In the genomic region with DNA sequence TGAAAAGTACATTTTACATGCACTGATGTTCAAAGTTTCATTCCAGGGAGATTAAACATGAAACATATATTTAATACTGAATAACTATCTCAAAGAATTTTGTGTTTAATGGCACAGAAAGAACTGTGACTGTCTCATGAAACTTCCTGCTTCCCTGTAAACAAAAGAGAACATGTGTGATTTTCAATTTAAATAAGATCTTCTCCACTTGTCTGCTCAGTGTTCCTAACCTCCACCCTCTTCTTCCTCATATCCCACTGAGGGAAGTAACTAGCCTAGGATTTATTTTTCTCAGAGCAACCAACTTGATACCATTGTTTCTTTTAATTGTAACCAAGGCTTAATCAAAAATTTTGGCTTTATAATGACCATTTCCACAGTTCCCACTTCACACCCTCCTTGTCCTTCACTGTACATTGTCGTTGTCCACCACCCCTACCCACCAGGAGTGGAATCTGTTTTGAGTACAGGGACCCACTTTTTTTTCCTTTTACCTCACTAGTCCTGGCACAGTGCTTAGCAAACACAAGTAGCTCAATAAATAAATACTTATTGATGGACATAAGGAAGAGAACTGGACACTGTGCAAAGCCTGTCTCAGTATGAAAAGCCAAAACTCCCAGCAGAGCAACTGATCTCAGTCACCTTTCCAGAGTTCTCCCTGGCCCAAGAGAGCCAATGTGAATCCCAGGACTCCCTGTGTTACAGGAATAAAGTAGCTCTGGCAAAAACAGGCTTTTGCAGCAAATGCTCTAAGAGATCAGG, we compare ENCODE assay signal across 23 cellular contexts. TPM values are rescaled to one million over a fixed set of nuclear protein-coding genes. Genes with fewer than 3 reads are reported as not detected.
DNase-seq lines count a peak whose midpoint lies in the region; ATAC-seq and TF ChIP-seq lines count a peak whose summit lies in the region.
"Had no signal": no experiment of that assay in that cellular context is flagged by ENCODE, and none has a peak within 500 bp of the region (broad histone marks: within the 10 kb centered on the region; RNA-seq: fewer than 3 reads in every experiment).

No MANE protein-coding gene starts in this region.

- H4K20me1 ChIP-seq in DND-41 (ENCODE audit: insufficient read depth, low read length): peaks cover 49% of the 10 kb centered on the region
- peaks cover 12% of the 10 kb centered on the region; the same call in 1 of the 2 replicates for H4K20me1 ChIP-seq in Karpas-422 (ENCODE audit: insufficient read depth, low read depth, low read length)

- no peak for ATAC-seq in activated CD8-positive, alpha-beta T cell treated with anti-CD3 and anti-CD28 coated beads for 36 hours
- ATAC-seq in activated CD8-positive, alpha-beta T cell treated with anti-CD3 and anti-CD28 coated beads, Interleukin-2, amount 10 ng/mL, durations not matched to agents 7 days and 5 days: no peak
- ATAC-seq in DND-41 (ENCODE audit: insufficient read depth, low read depth): no peak
- no peak for ATAC-seq in activated T-helper 17 cell treated with anti-CD3 and anti-CD28 coated beads, Interleukin-2, amount 50 U/mL, for 72 hours (replicated peaks)
- no peak for ATAC-seq in naive thymus-derived CD8-positive, alpha-beta T cell
- ATAC-seq: GM23338, Right ventricle myocardium inferior had no signal

- H2AFZ ChIP-seq in DND-41 (ENCODE audit: low read depth, low read length): no peak overlapping the region
- no peak overlapping the region for H2AFZ ChIP-seq in Karpas-422 (ENCODE audit: low read length)
- H2AFZ ChIP-seq: GM23338 had no signal

- DNase-seq in activated CD8-positive, alpha-beta T cell treated with anti-CD3 and anti-CD28 coated beads for 36 hours: no peak
- DNase-seq in activated CD8-positive, alpha-beta T cell treated with anti-CD3 and anti-CD28 coated beads, Interleukin-2, amount 10 ng/mL, durations not matched to agents 7 days and 5 days: no peak
- no peak for DNase-seq in DND-41
- no peak for DNase-seq in naive thymus-derived CD8-positive, alpha-beta T cell
- no peak for DNase-seq in OCI-M1 (lab: John Stamatoyannopoulos, UW)
- DNase-seq in Karpas-422: no peak
- no peak for DNase-seq in NCI-H1417 (lab: John Stamatoyannopoulos, UW)
- DNase-seq: activated CD4-positive, alpha-beta T cell treated with anti-CD3 and anti-CD28 coated beads, Interleukin-2, amount 50 U/mL, for 48 hours; DMS79 treated with DMSO at 0.1 percent for 48 hours; Kasumi-1; kidney glomerular epithelial cell; mesendoderm; NCI-H1105 treated with DMSO at 0.1 percent for 48 hours; NCI-H2171; NCI-H526; stimulated activated CD4-positive, alpha-beta T cell treated with anti-CD3 and anti-CD28 coated beads, Interleukin-4, amount 100 ng/mL, for 24 hours had no signal

- intact Hi-C loops in activated CD8-positive, alpha-beta T cell treated with anti-CD3 and anti-CD28 coated beads for 36 hours (cut with micrococcal nuclease): no loop called here

- H3K9me3 ChIP-seq in DND-41 (ENCODE audit: insufficient read depth, low read length, severe bottlenecking) (no peaks in the 10 kb centered on the region), Karpas-422 (ENCODE audit: low read length) (no peaks in the 10 kb centered on the region)
- H3K9me3 ChIP-seq: esophagus muscularis mucosa had no signal

- H3K4me1 ChIP-seq in DND-41 (ENCODE audit: insufficient read depth, low read length): peaks cover 44% of the 10 kb centered on the region
- peaks cover 9% of the 10 kb centered on the region for H3K4me1 ChIP-seq in Karpas-422 (ENCODE audit: low read length)

- H3K27me3 ChIP-seq in DND-41 (ENCODE audit: insufficient read depth, low read length, poor library complexity): no peaks in the 10 kb centered on the region
- no peaks in the 10 kb centered on the region for H3K27me3 ChIP-seq in Karpas-422 (ENCODE audit: low read length)
- H3K27me3 ChIP-seq: cardiac muscle cell, esophagus muscularis mucosa had no signal

- no peaks in the 10 kb centered on the region for H3K9me3 Mint-ChIP-seq in activated CD8-positive, alpha-beta T cell treated with anti-CD3 and anti-CD28 coated beads for 36 hours
- H3K9me3 Mint-ChIP-seq in activated CD8-positive, alpha-beta T cell treated with anti-CD3 and anti-CD28 coated beads, Interleukin-2, amount 10 ng/mL, durations not matched to agents 7 days and 5 days (ENCODE audit: insufficient read depth): no peaks in the 10 kb centered on the region
- no peaks in the 10 kb centered on the region for H3K9me3 Mint-ChIP-seq in activated T-helper 17 cell treated with anti-CD3 and anti-CD28 coated beads, Interleukin-2, amount 50 U/mL, for 72 hours
- no peaks in the 10 kb centered on the region for H3K9me3 Mint-ChIP-seq in naive thymus-derived CD8-positive, alpha-beta T cell
- H3K9me3 Mint-ChIP-seq: GM23338, neural crest cell had no signal

- H3K79me2 ChIP-seq in DND-41 (ENCODE audit: insufficient read depth, low read length) (peaks cover 96% of the 10 kb centered on the region), Karpas-422 (ENCODE audit: low read length) (peaks cover 82% of the 10 kb centered on the region)

- H3K27ac Mint-ChIP-seq in activated CD8-positive, alpha-beta T cell treated with anti-CD3 and anti-CD28 coated beads for 36 hours: peak overlapping the region; percentile 17
- H3K27ac Mint-ChIP-seq in activated CD8-positive, alpha-beta T cell treated with anti-CD3 and anti-CD28 coated beads, Interleukin-2, amount 10 ng/mL, durations not matched to agents 7 days and 5 days: no peak overlapping the region
- H3K27ac Mint-ChIP-seq in activated T-helper 17 cell treated with anti-CD3 and anti-CD28 coated beads, Interleukin-2, amount 50 U/mL, for 72 hours: peak overlapping the region; percentile 68
- H3K27ac Mint-ChIP-seq in naive thymus-derived CD8-positive, alpha-beta T cell: peak overlapping the region in 6 of 10 donors; percentile 13 to 82 (median 64)
- H3K27ac Mint-ChIP-seq: GM23338 had no signal

- H3K9ac ChIP-seq in DND-41 (ENCODE audit: low read depth, low read length) (peak overlapping the region; percentile 8; the same call in 1 of the 2 replicates), Karpas-422 (ENCODE audit: low read length) (no peak overlapping the region)

- no peak overlapping the region for H3K4me3 Mint-ChIP-seq in activated CD8-positive, alpha-beta T cell treated with anti-CD3 and anti-CD28 coated beads for 36 hours
- no peak overlapping the region for H3K4me3 Mint-ChIP-seq in activated CD8-positive, alpha-beta T cell treated with anti-CD3 and anti-CD28 coated beads, Interleukin-2, amount 10 ng/mL, durations not matched to agents 7 days and 5 days
- peak overlapping the region; percentile 11 for H3K4me3 Mint-ChIP-seq in activated T-helper 17 cell treated with anti-CD3 and anti-CD28 coated beads, Interleukin-2, amount 50 U/mL, for 72 hours
- peak overlapping the region in 1 of 10 donors; percentile 49 for H3K4me3 Mint-ChIP-seq in naive thymus-derived CD8-positive, alpha-beta T cell
- H3K4me3 Mint-ChIP-seq: GM23338 had no signal

- no peak overlapping the region for H3K27ac ChIP-seq in DND-41 (ENCODE audit: low read length)
- no peak overlapping the region for H3K27ac ChIP-seq in Karpas-422 (ENCODE audit: low read length)
- H3K27ac ChIP-seq: cardiac muscle cell, esophagus muscularis mucosa had no signal

- H3K27me3 Mint-ChIP-seq in activated CD8-positive, alpha-beta T cell treated with anti-CD3 and anti-CD28 coated beads for 36 hours: no peaks in the 10 kb centered on the region
- H3K27me3 Mint-ChIP-seq in activated CD8-positive, alpha-beta T cell treated with anti-CD3 and anti-CD28 coated beads, Interleukin-2, amount 10 ng/mL, durations not matched to agents 7 days and 5 days (ENCODE audit: low read depth): no peaks in the 10 kb centered on the region
- H3K27me3 Mint-ChIP-seq in activated T-helper 17 cell treated with anti-CD3 and anti-CD28 coated beads, Interleukin-2, amount 50 U/mL, for 72 hours: no peaks in the 10 kb centered on the region
- H3K27me3 Mint-ChIP-seq in naive thymus-derived CD8-positive, alpha-beta T cell: no peaks in the 10 kb centered on the region

- peaks cover 57% of the 10 kb centered on the region for H3K4me1 Mint-ChIP-seq in activated CD8-positive, alpha-beta T cell treated with anti-CD3 and anti-CD28 coated beads for 36 hours (ENCODE audit: low read depth)
- peaks cover 53% of the 10 kb centered on the region for H3K4me1 Mint-ChIP-seq in activated CD8-positive, alpha-beta T cell treated with anti-CD3 and anti-CD28 coated beads, Interleukin-2, amount 10 ng/mL, durations not matched to agents 7 days and 5 days (ENCODE audit: low read depth)
- H3K4me1 Mint-ChIP-seq in activated T-helper 17 cell treated with anti-CD3 and anti-CD28 coated beads, Interleukin-2, amount 50 U/mL, for 72 hours: peaks cover 21% of the 10 kb centered on the region
- H3K4me1 Mint-ChIP-seq in naive thymus-derived CD8-positive, alpha-beta T cell: peaks cover 24 to 76% (median 66%) of the 10 kb centered on the region in 4 donors

- CTCF ChIA-PET in activated CD8-positive, alpha-beta T cell treated with anti-CD3 and anti-CD28 coated beads for 36 hours (lab: Charles Lee): interaction anchor here (1.1 to 3.1 kb wide), 5 partner anchors 10 to 92 kb away, joined by 3 to 15 read pairs (median 10); no protein-coding TSS in a partner anchor
- CTCF ChIA-PET in activated CD8-positive, alpha-beta T cell treated with anti-CD3 and anti-CD28 coated beads, Interleukin-2, amount 10 ng/mL, durations not matched to agents 7 days and 5 days (lab: Charles Lee): interaction anchor here (0.6 to 3.6 kb wide), 7 partner anchors 8 to 90 kb away, joined by 3 to 18 read pairs (median 5); no protein-coding TSS in a partner anchor

- H3K36me3 ChIP-seq in DND-41 (ENCODE audit: insufficient read depth, low read length): peaks cover 85% of the 10 kb centered on the region
- H3K36me3 ChIP-seq in Karpas-422 (ENCODE audit: insufficient read depth, low read length): peaks cover 54% of the 10 kb centered on the region

- peaks cover 78% of the 10 kb centered on the region for H3K36me3 Mint-ChIP-seq in activated CD8-positive, alpha-beta T cell treated with anti-CD3 and anti-CD28 coated beads for 36 hours (ENCODE audit: low read depth)
- H3K36me3 Mint-ChIP-seq in activated CD8-positive, alpha-beta T cell treated with anti-CD3 and anti-CD28 coated beads, Interleukin-2, amount 10 ng/mL, durations not matched to agents 7 days and 5 days (ENCODE audit: low read depth): peaks cover 68% of the 10 kb centered on the region
- peaks cover 100% of the 10 kb centered on the region for H3K36me3 Mint-ChIP-seq in activated T-helper 17 cell treated with anti-CD3 and anti-CD28 coated beads, Interleukin-2, amount 50 U/mL, for 72 hours (ENCODE audit: low read depth)
- H3K36me3 Mint-ChIP-seq in naive thymus-derived CD8-positive, alpha-beta T cell: peaks cover 7 to 83% (median 13%) of the 10 kb centered on the region in 3 donors

- POLR2A ChIA-PET in activated CD8-positive, alpha-beta T cell treated with anti-CD3 and anti-CD28 coated beads for 36 hours (lab: Charles Lee): interaction anchor here (0.7 to 1.4 kb wide), 5 partner anchors 11 to 32 kb away, joined by 3 to 4 read pairs (median 3); no protein-coding TSS in a partner anchor
- POLR2A ChIA-PET in activated CD8-positive, alpha-beta T cell treated with anti-CD3 and anti-CD28 coated beads, Interleukin-2, amount 10 ng/mL, durations not matched to agents 7 days and 5 days (lab: Charles Lee): interaction anchor here (0.6 to 0.8 kb wide), 3 partner anchors 32 to 512 kb away, joined by 3 to 4 read pairs (median 3); partner anchors contain the start of gene TMEM109
- POLR2A ChIA-PET in naive thymus-derived CD8-positive, alpha-beta T cell (lab: Charles Lee): no interaction called here

- H3K9me2 ChIP-seq in Karpas-422 (replicated peaks; ENCODE audit: insufficient read depth, low read length): no peaks in the 10 kb centered on the region

- TF ChIP-seq CTCF in activated CD8-positive, alpha-beta T cell treated with anti-CD3 and anti-CD28 coated beads for 36 hours (IDR thresholded peaks at IDR 0.05): no peak
- TF ChIP-seq CTCF in DND-41 (IDR thresholded peaks at IDR 0.05; ENCODE audit: borderline replicate concordance, extremely low read depth, low read length, poor library complexity, severe bottlenecking): no peak

- H3K4me3 ChIP-seq in DND-41 (ENCODE audit: low read depth in 1 of 2, low read length in 2 of 2): no peak overlapping the region
- no peak overlapping the region for H3K4me3 ChIP-seq in Karpas-422 (ENCODE audit: low read length)
- H3K4me3 ChIP-seq: cardiac muscle cell, esophagus muscularis mucosa, GM23338 had no signal

- H3K4me2 ChIP-seq in DND-41 (ENCODE audit: insufficient read depth, low read length) (peak overlapping the region; percentile 35; the same call in 1 of the 2 replicates), Karpas-422 (ENCODE audit: low read depth, low read length, poor library complexity, severe bottlenecking) (no peak overlapping the region)
- H3K4me2 ChIP-seq: GM23338 had no signal

RNA-seq across cellular contexts. Expression of gene CPSF7, which starts 4.2 kb away (rescaled TPM):
- total RNA-seq in activated CD8-positive, alpha-beta T cell treated with anti-CD3 and anti-CD28 coated beads for 36 hours: 100 to 1,000 TPM in 1 of 2 experiments, 10 to 100 TPM in 1; 98.5 to 105 TPM
- total RNA-seq in activated CD8-positive, alpha-beta T cell treated with anti-CD3 and anti-CD28 coated beads, Interleukin-2, amount 10 ng/mL, durations not matched to agents 7 days and 5 days: 10 to 100 TPM; 94.8 to 98.4 TPM
- total RNA-seq in activated T-helper 17 cell treated with anti-CD3 and anti-CD28 coated beads, Interleukin-2, amount 50 U/mL, for 72 hours: 100 to 1,000 TPM in 1 of 2 donors, 10 to 100 TPM in 1; 98.1 to 114 TPM
- total RNA-seq in naive thymus-derived CD8-positive, alpha-beta T cell: 100 to 1,000 TPM; 155 to 175 TPM
- polyA plus RNA-seq in naive thymus-derived CD8-positive, alpha-beta T cell: 10 to 100 TPM; 20.6 to 34.8 (median 26.0) TPM
- 50.0 and 64.1 TPM in 2 replicates for total RNA-seq in Karpas-422 (2014; rRNA removed; shearing (Covaris generic); ENCODE audit: low replicate concordance)

RNA-seq across cellular contexts. Expression of gene SDHAF2, which starts 4.4 kb away (rescaled TPM):
- 10 to 100 TPM; 33.6 to 35.3 TPM for total RNA-seq in activated CD8-positive, alpha-beta T cell treated with anti-CD3 and anti-CD28 coated beads for 36 hours
- total RNA-seq in activated CD8-positive, alpha-beta T cell treated with anti-CD3 and anti-CD28 coated beads, Interleukin-2, amount 10 ng/mL, durations not matched to agents 7 days and 5 days: 10 to 100 TPM; 51.6 to 54.3 TPM
- total RNA-seq in activated T-helper 17 cell treated with anti-CD3 and anti-CD28 coated beads, Interleukin-2, amount 50 U/mL, for 72 hours: 10 to 100 TPM; 36.9 to 45.5 TPM
- 10 to 100 TPM; 63.3 to 72.5 TPM for total RNA-seq in naive thymus-derived CD8-positive, alpha-beta T cell
- 100 to 1,000 TPM in 1 of 3 donors, 10 to 100 TPM in 2; 92.1 to 118 (median 97.8) TPM for polyA plus RNA-seq in naive thymus-derived CD8-positive, alpha-beta T cell
- total RNA-seq in Karpas-422 (2014; rRNA removed; shearing (Covaris generic); ENCODE audit: low replicate concordance): 25.3 and 27.6 TPM in 2 replicates

RNA-seq across cellular contexts. Expression of gene TMEM216, which starts 33.2 kb away (rescaled TPM):
- 1 to 10 TPM; 8.6 to 9.3 TPM for total RNA-seq in activated CD8-positive, alpha-beta T cell treated with anti-CD3 and anti-CD28 coated beads for 36 hours
- total RNA-seq in activated CD8-positive, alpha-beta T cell treated with anti-CD3 and anti-CD28 coated beads, Interleukin-2, amount 10 ng/mL, durations not matched to agents 7 days and 5 days: 1 to 10 TPM; 6.3 to 6.4 TPM
- 10 to 100 TPM; 12.1 to 12.8 TPM for total RNA-seq in activated T-helper 17 cell treated with anti-CD3 and anti-CD28 coated beads, Interleukin-2, amount 50 U/mL, for 72 hours
- total RNA-seq in naive thymus-derived CD8-positive, alpha-beta T cell: 10 to 100 TPM; 17.4 to 20.3 TPM
- polyA plus RNA-seq in naive thymus-derived CD8-positive, alpha-beta T cell: 10 to 100 TPM; 35.4 to 43.0 (median 42.6) TPM
- total RNA-seq in Karpas-422 (2014; rRNA removed; shearing (Covaris generic); ENCODE audit: low replicate concordance): 33.1 and 54.9 TPM in 2 replicates
- total RNA-seq: A172 had no signal
